Comparison of ENCODE assay signal across 15 cellular contexts in genomic region chr2:170014769-170015168, GRCh38.
DNase-seq lines count a peak whose midpoint lies in the region; FAIRE-seq and TF ChIP-seq lines count a peak whose summit lies in the region.
"Had no signal": no experiment of that assay in that cellular context is flagged by ENCODE, and none has a peak within 500 bp of the region (broad histone marks: within the 10 kb centered on the region; RNA-seq: fewer than 3 reads in every experiment).

No MANE protein-coding gene starts in this region.

- no peak for TF ChIP-seq CTCF in endothelial cell (IDR thresholded peaks at IDR 0.05; ENCODE audit: unreplicated experiment)

- no peak overlapping the region for H3K4me3 ChIP-seq in CD8-positive, alpha-beta memory T cell (ENCODE audit: low read length)
- no peak overlapping the region for H3K4me3 ChIP-seq in small intestine (ENCODE audit: low read depth in 1 of 2, low read length in 2 of 2)
- H3K4me3 ChIP-seq: GM23338 had no signal

- no peak for DNase-seq in CD8-positive, alpha-beta memory T cell
- DNase-seq in endothelial cell (ENCODE audit: low spot score): no peak
- no peak for DNase-seq in small intestine
- DNase-seq in G401 (ENCODE audit: low spot score): no peak
- DNase-seq in DMS53 (lab: John Stamatoyannopoulos, UW): no peak
- DNase-seq: C1 segment of cervical spinal cord; CD4-positive, alpha-beta memory T cell; DMS 273 treated with DMSO at 0.1 percent for 48 hours; DMS79 treated with DMSO at 0.1 percent for 48 hours; GDM1; H9 had no signal

- no peaks in the 10 kb centered on the region for H3K27me3 Mint-ChIP-seq in CD8-positive, alpha-beta memory T cell
- no peaks in the 10 kb centered on the region for H3K27me3 Mint-ChIP-seq in endothelial cell (ENCODE audit: unreplicated experiment)
- H3K27me3 Mint-ChIP-seq: CD4-positive, alpha-beta memory T cell had no signal

- 88 to 96% (median 91%) methylated on average over 1 of the region's 1 CpG for WGBS in small intestine, 3 donors

- POLR2A ChIA-PET in CD8-positive, alpha-beta memory T cell (lab: Charles Lee): no interaction called here

- no peak overlapping the region for H3K27ac Mint-ChIP-seq in CD8-positive, alpha-beta memory T cell
- H3K27ac Mint-ChIP-seq in endothelial cell (ENCODE audit: unreplicated experiment): peak overlapping the region; percentile 13
- H3K27ac Mint-ChIP-seq: CD4-positive, alpha-beta memory T cell; GM23338; H9 had no signal

- H3K9me3 Mint-ChIP-seq in CD8-positive, alpha-beta memory T cell: no peaks in the 10 kb centered on the region
- no peaks in the 10 kb centered on the region for H3K9me3 Mint-ChIP-seq in endothelial cell (ENCODE audit: unreplicated experiment)
- H3K9me3 Mint-ChIP-seq: CD4-positive, alpha-beta memory T cell; GM23338; H9 had no signal

- in situ Hi-C loops in G401 (cut with HindIII; ENCODE audit: low sequenced_read_pairs): no loop called here

- CTCF ChIA-PET in CD8-positive, alpha-beta memory T cell (lab: Charles Lee): no interaction called here

- peak overlapping the region; percentile 64 for H3K27ac ChIP-seq in CD8-positive, alpha-beta memory T cell (ENCODE audit: low read depth, low read length)
- H3K27ac ChIP-seq in small intestine (ENCODE audit: low read depth in 1 of 2, low read length in 1 of 2): no peak overlapping the region

- H3K36me3 Mint-ChIP-seq in CD8-positive, alpha-beta memory T cell: peaks cover 3 to 37% (median 21%) of the 10 kb centered on the region in 3 donors
- H3K36me3 Mint-ChIP-seq in endothelial cell (ENCODE audit: low read depth, unreplicated experiment): no peaks in the 10 kb centered on the region

- no peaks in the 10 kb centered on the region for H3K4me1 ChIP-seq in CD8-positive, alpha-beta memory T cell (ENCODE audit: insufficient read depth, low read length)
- H3K4me1 ChIP-seq in small intestine (ENCODE audit: control insufficient read depth in 2 of 2, insufficient read depth in 1 of 2, low read depth in 1 of 2, low read length in 1 of 2): no peaks in the 10 kb centered on the region

- no peak overlapping the region for H3K4me3 Mint-ChIP-seq in CD8-positive, alpha-beta memory T cell
- no peak overlapping the region for H3K4me3 Mint-ChIP-seq in endothelial cell (ENCODE audit: unreplicated experiment)
- H3K4me3 Mint-ChIP-seq: CD4-positive, alpha-beta memory T cell; GM23338; H9 had no signal

- FAIRE-seq in G401.6 (lab: Jason Lieb, UNC) (peak; percentile 79), small intestine (lab: Jason Lieb, UNC) (peak; percentile 5)
- FAIRE-seq: D721Med, GM12891 had no signal

- no peaks in the 10 kb centered on the region for H3K27me3 ChIP-seq in CD8-positive, alpha-beta memory T cell (ENCODE audit: insufficient read depth, low read length, poor library complexity, severe bottlenecking)
- H3K27me3 ChIP-seq in small intestine (ENCODE audit: control insufficient read depth in 2 of 2, insufficient read depth in 2 of 2, low read length in 2 of 2): no peaks in the 10 kb centered on the region

- H3K4me1 Mint-ChIP-seq in CD8-positive, alpha-beta memory T cell: no peaks in the 10 kb centered on the region
- H3K4me1 Mint-ChIP-seq in endothelial cell (ENCODE audit: unreplicated experiment): no peaks in the 10 kb centered on the region
- H3K4me1 Mint-ChIP-seq: CD4-positive, alpha-beta memory T cell had no signal

- no peaks in the 10 kb centered on the region for H3K9me3 ChIP-seq in CD8-positive, alpha-beta memory T cell (ENCODE audit: low read length)
- no peaks in the 10 kb centered on the region for H3K9me3 ChIP-seq in small intestine (ENCODE audit: control insufficient read depth, low read depth)

- H3K36me3 ChIP-seq in CD8-positive, alpha-beta memory T cell (ENCODE audit: insufficient read depth, low read length): no peaks in the 10 kb centered on the region
- peaks cover 2% of the 10 kb centered on the region in 2 donors for H3K36me3 ChIP-seq in small intestine (ENCODE audit: control insufficient read depth in 2 of 2, insufficient read depth in 2 of 2, low read length in 2 of 2)
